12 cellular contexts compared by ENCODE assay signal in the genomic region with DNA sequence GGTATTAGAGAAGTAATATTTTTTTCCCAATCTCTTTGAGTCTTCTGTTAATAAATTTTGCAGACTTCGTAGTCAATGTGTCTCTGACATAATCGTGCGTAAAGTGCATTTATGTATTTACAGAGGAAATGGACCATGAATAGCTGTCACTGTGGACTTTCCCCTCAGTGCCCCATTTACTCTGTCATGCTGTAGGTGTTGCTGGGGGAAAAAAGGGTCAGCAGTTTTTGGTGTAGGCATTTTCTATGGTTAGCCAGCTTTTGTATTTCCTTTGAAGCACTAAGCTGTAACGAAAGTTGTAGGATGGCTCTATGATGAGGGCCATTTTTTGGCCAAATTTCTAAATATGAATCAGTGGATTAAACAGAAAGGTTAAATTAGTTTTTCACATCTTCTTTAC.
DNase-seq lines count a peak whose midpoint lies in the region; ATAC-seq, FAIRE-seq and TF ChIP-seq lines count a peak whose summit lies in the region.
"Had no signal": no experiment of that assay in that cellular context is flagged by ENCODE, and none has a peak within 500 bp of the region (broad histone marks: within the 10 kb centered on the region; RNA-seq: fewer than 3 reads in every experiment).

No MANE protein-coding gene starts in this region.

- POLR2A ChIA-PET in HepG2 (lab: Yijun Ruan, JAX) = no interaction called here

- TF ChIP-seq EP300 in HepG2 (IDR thresholded peaks at IDR 0.05; ENCODE audit: low read depth in 2 of 2, low read length in 2 of 2) (no peak), HepG2 (CRISPR knock-in tag; IDR thresholded peaks at IDR 0.05; ENCODE audit: borderline replicate concordance) (no peak)

- intact Hi-C loops in HepG2 (cut with micrococcal nuclease; ENCODE audit: unreplicated experiment) = no loop called here
- intact Hi-C loops in right lobe of liver (cut with DNase I) = no loop called here
- intact Hi-C loops in natural killer cell (cut with micrococcal nuclease) = no loop called here

- in situ Hi-C loops in HepG2 (cut with HindIII; ENCODE audit: extremely low pct_ligation_motif_present, low pct_unique_long_range_greater_than_20kb) = no loop called here

- H3K4me2 ChIP-seq in HepG2 (ENCODE audit: low read depth, low read length) = 0 out of 2 replicates have a peak overlapping the region, but pooled peaks have one; percentile 3

- H2AFZ ChIP-seq in HepG2 (ENCODE audit: low read length) = no peak overlapping the region

- H3K27ac ChIP-seq in HepG2 (ENCODE audit: extremely low read length, insufficient read depth, low read length) = no peak overlapping the region
- no peak overlapping the region for H3K27ac ChIP-seq in right lobe of liver

- peaks cover 6 to 9% of the 10 kb centered on the region in 2 donors for H3K9me3 Mint-ChIP-seq in natural killer cell

- TF ChIP-seq CTCF in HepG2 (CRISPR knock-in tag; IDR thresholded peaks at IDR 0.05) (no peak), right lobe of liver (IDR thresholded peaks at IDR 0.05) (no peak), natural killer cell (IDR thresholded peaks at IDR 0.05) (no peak)

- H3K27ac Mint-ChIP-seq in natural killer cell = no peak overlapping the region
- H3K27ac Mint-ChIP-seq: activated CD4-positive, alpha-beta T cell treated with anti-CD3 and anti-CD28 coated beads for 36 hours had no signal

- no peak overlapping the region for H3K4me3 Mint-ChIP-seq in natural killer cell
- H3K4me3 Mint-ChIP-seq: activated CD4-positive, alpha-beta T cell treated with anti-CD3 and anti-CD28 coated beads for 36 hours had no signal

- under 1% methylated on average over 4 of the region's 4 CpGs for WGBS in HepG2 (ENCODE audit: low lambda C conversion rate)
- WGBS in right lobe of liver (ENCODE audit: insufficient coverage, low coverage, low lambda C conversion rate, missing lambda C conversion rate) = 45% methylated on average over 4 of the region's 4 CpGs

- no peaks in the 10 kb centered on the region for H4K20me1 ChIP-seq in HepG2 (ENCODE audit: insufficient read depth, low read length)

- BruUV-seq in HepG2 (replicated peaks; lab: Mats Ljungman, UMichigan) = no TSS peak

- no peaks in the 10 kb centered on the region for H3K9me3 ChIP-seq in HepG2 (ENCODE audit: low read length)
- no peaks in the 10 kb centered on the region for H3K9me3 ChIP-seq in right lobe of liver

- peaks cover 13% of the 10 kb centered on the region for H3K36me3 Mint-ChIP-seq in natural killer cell

- TF ChIP-seq RAD21 in HepG2 (CRISPR knock-in tag; IDR thresholded peaks at IDR 0.05) = no peak

- peak; percentile 40; the same call in 2 of the 3 replicates for ATAC-seq in HepG2
- no peak for ATAC-seq in right lobe of liver
- peak; percentile 79 for ATAC-seq in HG02759 (IDR thresholded peaks at IDR 0.05; ENCODE audit: unreplicated experiment)
- ATAC-seq in natural killer cell = no peak
- ATAC-seq: activated CD4-positive, alpha-beta T cell treated with anti-CD3 and anti-CD28 coated beads for 36 hours had no signal

- DNase-seq in HepG2 (ENCODE audit: low spot score) = peak; percentile 5
- no peak for DNase-seq in right lobe of liver
- peak; percentile 41 for DNase-seq in NCI-H1092 (lab: John Stamatoyannopoulos, UW)
- DNase-seq in T-helper 9 cell = no peak
- DNase-seq in stimulated activated CD4-positive, alpha-beta T cell treated with anti-CD3 and anti-CD28 coated beads, Interleukin-2, amount 100 ng/mL, for 24 hours = no peak
- DNase-seq in natural killer cell = no peak
- DNase-seq in Ammon's horn (ENCODE audit: low spot score) = no peak
- DNase-seq: activated CD4-positive, alpha-beta T cell treated with anti-CD3 and anti-CD28 coated beads for 36 hours; NCI-H1436; stimulated activated CD4-positive, alpha-beta T cell treated with anti-CD3 and anti-CD28 coated beads, Interleukin-4, amount 100 ng/mL, for 4 hours; trophoblast cell had no signal

- no peak for FAIRE-seq in HepG2 (lab: Jason Lieb, UNC)

- no peak overlapping the region for H3K9ac ChIP-seq in HepG2 (ENCODE audit: insufficient read depth, low read depth, low read length)

- CTCF ChIA-PET in HepG2 (lab: Yijun Ruan, JAX; ENCODE audit: low intra/inter-chr PET ratio, low total read pairs) = no interaction called here

- H3K4me3 ChIP-seq in HepG2 (replicated peaks in 1 of 3; ENCODE audit: insufficient read depth in 1 of 3, low read depth in 2 of 3, low read length in 3 of 3) (no peak overlapping the region), right lobe of liver (no peak overlapping the region)

- no peaks in the 10 kb centered on the region; the same call in 1 of the 2 replicates for H3K4me1 ChIP-seq in HepG2 (ENCODE audit: insufficient read depth, low read length)
- H3K4me1 ChIP-seq in right lobe of liver = no peaks in the 10 kb centered on the region

- no peaks in the 10 kb centered on the region for H3K4me1 Mint-ChIP-seq in natural killer cell
- H3K4me1 Mint-ChIP-seq: activated CD4-positive, alpha-beta T cell treated with anti-CD3 and anti-CD28 coated beads for 36 hours had no signal

- no peaks in the 10 kb centered on the region for H3K27me3 Mint-ChIP-seq in natural killer cell (ENCODE audit: low read depth in 2 of 2)
- H3K27me3 Mint-ChIP-seq: activated CD4-positive, alpha-beta T cell treated with anti-CD3 and anti-CD28 coated beads for 36 hours had no signal

- H3K27me3 ChIP-seq in HepG2 (ENCODE audit: control insufficient read depth in 1 of 2, insufficient read depth in 2 of 2, low read length in 2 of 2) (no peaks in the 10 kb centered on the region), right lobe of liver (no peaks in the 10 kb centered on the region)

- H3K36me3 ChIP-seq in HepG2 (replicated peaks in 1 of 2; ENCODE audit: control insufficient read depth in 1 of 2, insufficient read depth in 2 of 2, low read length in 2 of 2) = no peaks in the 10 kb centered on the region
- no peaks in the 10 kb centered on the region for H3K36me3 ChIP-seq in right lobe of liver

- no peak for TF ChIP-seq POLR2A in HepG2 (IDR thresholded peaks at IDR 0.05; ENCODE audit: insufficient read depth in 1 of 2, low read depth in 2 of 2, low read length in 2 of 2)
- no peak for TF ChIP-seq POLR2A in right lobe of liver (IDR thresholded peaks at IDR 0.05)

- H3K79me2 ChIP-seq in HepG2 (ENCODE audit: insufficient read depth, low read length) = no peaks in the 10 kb centered on the region

TF ChIP-seq in HepG2, 621 proteins besides CTCF, POLR2A, EP300 and RAD21 (continues in another document):
- peak; percentile 9; the same call in 1 of the 2 replicates for TF ChIP-seq HNF4A (CRISPR knock-in tag; IDR thresholded peaks at IDR 0.05)
- no peak for TF ChIP-seq KDM6A (CRISPR knock-in tag; IDR thresholded peaks at IDR 0.05; ENCODE audit: low read depth)
- TF ChIP-seq ZNF441 (CRISPR knock-in tag; IDR thresholded peaks at IDR 0.05; ENCODE audit: borderline replicate concordance) = no peak
- no peak for TF ChIP-seq PTBP1 (IDR thresholded peaks at IDR 0.05; ENCODE audit: low read depth, low read length, poor library complexity, severe bottlenecking)
- TF ChIP-seq ZNF17 (CRISPR knock-in tag; IDR thresholded peaks at IDR 0.05) = no peak
- TF ChIP-seq RXRB (CRISPR knock-in tag; IDR thresholded peaks at IDR 0.05; ENCODE audit: borderline replicate concordance) = no peak
- TF ChIP-seq ZNF124 (CRISPR knock-in tag; IDR thresholded peaks at IDR 0.05) = no peak
- TF ChIP-seq HNF4G (IDR thresholded peaks at IDR 0.05; ENCODE audit: borderline replicate concordance, low read depth, low read length) = peak; percentile 20; the same call in 1 of the 2 replicates
- no peak for TF ChIP-seq HNF4G (CRISPR knock-in tag; IDR thresholded peaks at IDR 0.05; ENCODE audit: borderline replicate concordance, low read depth)
- peak; percentile 33; the same call in 1 of the 2 replicates for TF ChIP-seq MAFF (IDR thresholded peaks at IDR 0.05; ENCODE audit: low read depth, low read length)
- no peak for TF ChIP-seq ZBTB7A (CRISPR knock-in tag; IDR thresholded peaks at IDR 0.05)
- no peak for TF ChIP-seq TCF12 (IDR thresholded peaks at IDR 0.05)
- no peak for TF ChIP-seq TCF12 (CRISPR knock-in tag; IDR thresholded peaks at IDR 0.05)
- TF ChIP-seq, protein P1, sequence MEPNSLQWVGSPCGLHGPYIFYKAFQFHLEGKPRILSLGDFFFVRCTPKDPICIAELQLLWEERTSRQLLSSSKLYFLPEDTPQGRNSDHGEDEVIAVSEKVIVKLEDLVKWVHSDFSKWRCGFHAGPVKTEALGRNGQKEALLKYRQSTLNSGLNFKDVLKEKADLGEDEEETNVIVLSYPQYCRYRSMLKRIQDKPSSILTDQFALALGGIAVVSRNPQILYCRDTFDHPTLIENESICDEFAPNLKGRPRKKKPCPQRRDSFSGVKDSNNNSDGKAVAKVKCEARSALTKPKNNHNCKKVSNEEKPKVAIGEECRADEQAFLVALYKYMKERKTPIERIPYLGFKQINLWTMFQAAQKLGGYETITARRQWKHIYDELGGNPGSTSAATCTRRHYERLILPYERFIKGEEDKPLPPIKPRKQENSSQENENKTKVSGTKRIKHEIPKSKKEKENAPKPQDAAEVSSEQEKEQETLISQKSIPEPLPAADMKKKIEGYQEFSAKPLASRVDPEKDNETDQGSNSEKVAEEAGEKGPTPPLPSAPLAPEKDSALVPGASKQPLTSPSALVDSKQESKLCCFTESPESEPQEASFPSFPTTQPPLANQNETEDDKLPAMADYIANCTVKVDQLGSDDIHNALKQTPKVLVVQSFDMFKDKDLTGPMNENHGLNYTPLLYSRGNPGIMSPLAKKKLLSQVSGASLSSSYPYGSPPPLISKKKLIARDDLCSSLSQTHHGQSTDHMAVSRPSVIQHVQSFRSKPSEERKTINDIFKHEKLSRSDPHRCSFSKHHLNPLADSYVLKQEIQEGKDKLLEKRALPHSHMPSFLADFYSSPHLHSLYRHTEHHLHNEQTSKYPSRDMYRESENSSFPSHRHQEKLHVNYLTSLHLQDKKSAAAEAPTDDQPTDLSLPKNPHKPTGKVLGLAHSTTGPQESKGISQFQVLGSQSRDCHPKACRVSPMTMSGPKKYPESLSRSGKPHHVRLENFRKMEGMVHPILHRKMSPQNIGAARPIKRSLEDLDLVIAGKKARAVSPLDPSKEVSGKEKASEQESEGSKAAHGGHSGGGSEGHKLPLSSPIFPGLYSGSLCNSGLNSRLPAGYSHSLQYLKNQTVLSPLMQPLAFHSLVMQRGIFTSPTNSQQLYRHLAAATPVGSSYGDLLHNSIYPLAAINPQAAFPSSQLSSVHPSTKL (CRISPR knock-in tag; IDR thresholded peaks at IDR 0.05) = 0 out of 2 replicates have a peak, but pooled peaks have one; percentile 23
- TF ChIP-seq, protein P2, sequence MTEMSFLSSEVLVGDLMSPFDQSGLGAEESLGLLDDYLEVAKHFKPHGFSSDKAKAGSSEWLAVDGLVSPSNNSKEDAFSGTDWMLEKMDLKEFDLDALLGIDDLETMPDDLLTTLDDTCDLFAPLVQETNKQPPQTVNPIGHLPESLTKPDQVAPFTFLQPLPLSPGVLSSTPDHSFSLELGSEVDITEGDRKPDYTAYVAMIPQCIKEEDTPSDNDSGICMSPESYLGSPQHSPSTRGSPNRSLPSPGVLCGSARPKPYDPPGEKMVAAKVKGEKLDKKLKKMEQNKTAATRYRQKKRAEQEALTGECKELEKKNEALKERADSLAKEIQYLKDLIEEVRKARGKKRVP (CRISPR knock-in tag; IDR thresholded peaks at IDR 0.05) = no peak
- TF ChIP-seq FOXP1 (IDR thresholded peaks at IDR 0.05) = no peak
- TF ChIP-seq FOXP1 (CRISPR knock-in tag; IDR thresholded peaks at IDR 0.05) = peak; percentile 8; the same call in 1 of the 2 replicates

Comparison
In these comparisons a context has a peak if more than half of its experiments do, and no peak if none do; other contexts are left out.
1. ATAC-seq: peak in HepG2 (single experiment) and HG02759 (single experiment); none in right lobe of liver (0 of 4) and natural killer cell (0 of 3).
2. DNase-seq: peak in HepG2 (single experiment) and NCI-H1092 (single experiment); none in right lobe of liver (0 of 3), T-helper 9 cell (single experiment), stimulated activated CD4-positive, alpha-beta T cell treated with anti-CD3 and anti-CD28 coated beads, Interleukin-2, amount 100 ng/mL, for 24 hours (0 of 2), natural killer cell (single experiment) and Ammon's horn (single experiment).